Comparison of ENCODE assay signal across 8 cellular contexts in the genomic region with DNA sequence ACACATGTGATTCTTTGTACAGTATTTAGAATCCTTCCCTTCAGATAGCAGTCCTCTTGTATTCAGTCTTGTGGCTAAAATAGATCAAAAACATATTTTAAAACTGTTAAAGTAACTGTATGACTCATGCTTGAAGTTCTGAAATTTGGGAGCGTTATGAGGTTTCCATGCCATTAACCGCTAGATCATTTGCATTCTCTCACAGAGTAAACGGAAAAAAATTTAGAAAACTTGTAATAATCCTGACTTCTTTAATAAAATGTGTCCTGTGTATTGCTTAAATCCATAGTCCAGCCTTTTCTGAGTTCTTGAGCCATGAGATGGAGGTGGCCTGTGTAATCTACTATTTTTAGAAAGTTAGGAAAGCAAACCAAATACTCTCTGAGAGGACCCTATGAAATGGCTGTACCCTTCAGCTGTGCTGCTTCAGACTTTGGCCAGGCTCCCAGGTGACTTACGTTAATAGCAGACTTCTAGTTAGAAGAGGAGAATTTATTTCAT. TPM values are rescaled to one million over a fixed set of nuclear protein-coding genes. Genes with fewer than 3 reads are reported as not detected.
DNase-seq lines count a peak whose midpoint lies in the region; ATAC-seq and TF ChIP-seq lines count a peak whose summit lies in the region.

No MANE protein-coding gene starts in this region.

- no peak overlapping the region for H2AFZ ChIP-seq in GM23338
- no peak overlapping the region for H2AFZ ChIP-seq in PC-9

- CTCF ChIA-PET in PC-9 (lab: Charles Lee) = no interaction called here

- peaks cover 74% of the 10 kb centered on the region for H3K4me1 Mint-ChIP-seq in GM23338

- peak; percentile 69 for ATAC-seq in GM18499 (IDR thresholded peaks at IDR 0.05; ENCODE audit: insufficient read depth, unreplicated experiment)
- no peak for ATAC-seq in GM23338
- peak; percentile 58 for ATAC-seq in body of pancreas

- intact Hi-C loops in body of pancreas (cut with DNase I) = no loop called here
- intact Hi-C loops in PC-9 (cut with micrococcal nuclease; ENCODE audit: unreplicated experiment) = no loop called here

- H3K27ac Mint-ChIP-seq in GM23338 = peak overlapping the region; percentile 39

- H3K27ac ChIP-seq in GM23338 (ENCODE audit: low read depth) (peak overlapping the region; percentile 36; the same call in 1 of the 2 replicates), body of pancreas (peak overlapping the region; percentile 26 to 90 (median 58)), mesodermal cell (ENCODE audit: low read depth, low read length, severe bottlenecking) (peak overlapping the region; percentile 10), PC-9 (no peak overlapping the region)

- H3F3A ChIP-seq in GM23338 (replicated peaks; ENCODE audit: low read depth) (no peaks in the 10 kb centered on the region), PC-9 (ENCODE audit: insufficient read depth, low read depth) (peaks cover 22% of the 10 kb centered on the region)

- no TSS peak for BruUV-seq in PC-9 (replicated peaks; lab: Mats Ljungman, UMichigan)

- no peaks in the 10 kb centered on the region for H4K20me1 ChIP-seq in GM23338 (replicated peaks; ENCODE audit: insufficient read depth)
- no peaks in the 10 kb centered on the region for H4K20me1 ChIP-seq in PC-9 (ENCODE audit: insufficient read depth)

- DNase-seq in GM23338 (ENCODE audit: low spot score) = no peak
- DNase-seq in M059J (ENCODE audit: low read depth) = peak; percentile 80
- peak; percentile 52 to 80 (median 72) for DNase-seq in body of pancreas
- no peak for DNase-seq in PC-9
- no peak for DNase-seq in GOT3 (lab: John Stamatoyannopoulos, UW)
- no peak for DNase-seq in GM19240 (ENCODE audit: insufficient read length, low spot score)

- H3K4me2 ChIP-seq in GM23338 (peak overlapping the region; percentile 18; the same call in 1 of the 2 replicates), PC-9 (no peak overlapping the region)

- H3K36me3 Mint-ChIP-seq in GM23338 (ENCODE audit: low read depth) = no peaks in the 10 kb centered on the region

- H3K9me3 Mint-ChIP-seq in GM23338 = no peaks in the 10 kb centered on the region

- no peak for TF ChIP-seq POLR2A in body of pancreas (IDR thresholded peaks at IDR 0.05)

- H3K9me2 ChIP-seq in GM23338 (ENCODE audit: insufficient read depth) (no peaks in the 10 kb centered on the region), PC-9 (ENCODE audit: insufficient read depth) (no peaks in the 10 kb centered on the region)

- H3K36me3 ChIP-seq in GM23338 (ENCODE audit: insufficient read depth) (no peaks in the 10 kb centered on the region), body of pancreas (replicated peaks in 1 of 2; ENCODE audit: insufficient read depth in 1 of 2, low read depth in 2 of 2) (no peaks in the 10 kb centered on the region), mesodermal cell (ENCODE audit: control insufficient read depth, insufficient read depth, low read length) (peaks cover 37% of the 10 kb centered on the region), PC-9 (ENCODE audit: low read depth) (peaks cover 41% of the 10 kb centered on the region; the same call in 1 of the 2 replicates)

- H3K4me3 ChIP-seq in GM23338 (no peak overlapping the region), body of pancreas (no peak overlapping the region), mesodermal cell (ENCODE audit: extremely low read depth, insufficient read depth, low read length, poor library complexity, severe bottlenecking) (no peak overlapping the region), PC-9 (no peak overlapping the region)

- POLR2A ChIA-PET in PC-9 (lab: Charles Lee; ENCODE audit: unreplicated experiment) = interaction anchor here (0.6 kb wide), 1 partner anchor 81 kb away, joined by 8 read pairs; no protein-coding TSS in a partner anchor

- no peaks in the 10 kb centered on the region for H3K9me3 ChIP-seq in body of pancreas
- H3K9me3 ChIP-seq in mesodermal cell (ENCODE audit: control insufficient read depth, low read length) = no peaks in the 10 kb centered on the region
- H3K9me3 ChIP-seq in PC-9 (ENCODE audit: insufficient read depth, low read depth) = no peaks in the 10 kb centered on the region; the same call in 1 of the 2 replicates

- H3K4me1 ChIP-seq in GM23338 (ENCODE audit: insufficient read depth) (peaks cover 88% of the 10 kb centered on the region), body of pancreas (peaks cover 89% of the 10 kb centered on the region), mesodermal cell (ENCODE audit: control insufficient read depth, insufficient read depth, low read length, poor library complexity, severe bottlenecking) (peaks cover 15% of the 10 kb centered on the region), PC-9 (replicated peaks; ENCODE audit: insufficient read depth) (peaks cover 51% of the 10 kb centered on the region)

- no peak for TF ChIP-seq CTCF in GM23338 (conservative IDR thresholded peaks at IDR 0.05; ENCODE audit: low read depth in 2 of 2)
- TF ChIP-seq CTCF in body of pancreas (IDR thresholded peaks at IDR 0.05) = no peak
- TF ChIP-seq CTCF in PC-9 (conservative IDR thresholded peaks at IDR 0.05) = no peak

- H3K79me2 ChIP-seq in GM23338 (replicated peaks; ENCODE audit: insufficient read depth) = peaks cover 38% of the 10 kb centered on the region
- H3K79me2 ChIP-seq in PC-9 (ENCODE audit: low read depth) = peaks cover 89% of the 10 kb centered on the region

- no peaks in the 10 kb centered on the region for H3K27me3 Mint-ChIP-seq in GM23338 (ENCODE audit: insufficient read depth, low read depth, poor library complexity)

- H3K4me3 Mint-ChIP-seq in GM23338 = peak overlapping the region; percentile 17; the same call in 1 of the 3 replicates

- H3K27me3 ChIP-seq in GM23338 (ENCODE audit: insufficient read depth) (no peaks in the 10 kb centered on the region), body of pancreas (no peaks in the 10 kb centered on the region), PC-9 (ENCODE audit: insufficient read depth, low read depth) (no peaks in the 10 kb centered on the region)

- 8 to 16% methylated on average over 4 of the region's 4 CpGs for WGBS in body of pancreas, 2 donors
- WGBS in mesodermal cell (ENCODE audit: insufficient coverage in 2 of 2), 2 experiments = no CpG with 5 or more reads among the region's 4 CpGs

TF ChIP-seq in GM23338, 12 proteins besides CTCF, POLR2A, EP300 and RAD21 (continues in another document):
- TF ChIP-seq EZH2phosphoT487 (IDR thresholded peaks at IDR 0.05; ENCODE audit: unreplicated experiment) (no peak), JUNB (IDR thresholded peaks at IDR 0.05; ENCODE audit: unreplicated experiment) (no peak), EZH2 (IDR thresholded peaks at IDR 0.05; ENCODE audit: low read depth, unreplicated experiment) (no peak)
- TF ChIP-seq, protein P1, sequence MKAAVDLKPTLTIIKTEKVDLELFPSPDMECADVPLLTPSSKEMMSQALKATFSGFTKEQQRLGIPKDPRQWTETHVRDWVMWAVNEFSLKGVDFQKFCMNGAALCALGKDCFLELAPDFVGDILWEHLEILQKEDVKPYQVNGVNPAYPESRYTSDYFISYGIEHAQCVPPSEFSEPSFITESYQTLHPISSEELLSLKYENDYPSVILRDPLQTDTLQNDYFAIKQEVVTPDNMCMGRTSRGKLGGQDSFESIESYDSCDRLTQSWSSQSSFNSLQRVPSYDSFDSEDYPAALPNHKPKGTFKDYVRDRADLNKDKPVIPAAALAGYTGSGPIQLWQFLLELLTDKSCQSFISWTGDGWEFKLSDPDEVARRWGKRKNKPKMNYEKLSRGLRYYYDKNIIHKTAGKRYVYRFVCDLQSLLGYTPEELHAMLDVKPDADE (IDR thresholded peaks at IDR 0.05) = no peak

RNA-seq across cellular contexts. Expression of a gene that starts 33.8 kb away (rescaled TPM):
- 15.7 and 23.2 TPM in 2 replicates for total RNA-seq in GM23338 (2014; rRNA removed; shearing (Covaris generic))
- 8.4 and 9.4 TPM in 2 replicates for polyA plus RNA-seq in GM23338 (2016; fragmentation: Nextera tagmentation; extraction: Ambion mirVana)
- 187 and 201 TPM in 2 replicates for total RNA-seq in M059J (2014; rRNA removed; shearing (Covaris generic))
- total RNA-seq in body of pancreas (10 to 100 TPM; 77.3 to 82.4 TPM), PC-9 (2021) (122 and 176 TPM in 2 replicates)
- 32.9 TPM for polyA plus RNA-seq in mesodermal cell (2013, experiment 1 of 2)
- polyA plus RNA-seq in mesodermal cell (2013, experiment 2 of 2) = 28.3 TPM

Comparison
In these comparisons a context has a peak if more than half of its experiments do, and no peak if none do; other contexts are left out.
1. DNase-seq: peak in M059J (single experiment) and body of pancreas (4 of 4); none in GM23338 (single experiment), PC-9 (0 of 2), GOT3 (single experiment) and GM19240 (single experiment).